1 cellular context compared by ENCODE assay signal in genomic region chr3:182725372-182726251, GRCh38.
TF ChIP-seq lines count a peak whose summit lies in the region.

No MANE protein-coding gene starts in this region.

TF ChIP-seq in GM23338, 12 proteins besides CTCF, POLR2A, EP300 and RAD21 (continued from another document):
- TF ChIP-seq ZNF462 (CRISPR knock-in tag; IDR thresholded peaks at IDR 0.05) = no peak
- no peak for TF ChIP-seq ZNF331 (CRISPR knock-in tag; IDR thresholded peaks at IDR 0.05; ENCODE audit: low read depth)
- no peak for TF ChIP-seq EZH2phosphoT487 (IDR thresholded peaks at IDR 0.05; ENCODE audit: unreplicated experiment)
- no peak for TF ChIP-seq STAT1 (IDR thresholded peaks at IDR 0.05; ENCODE audit: unreplicated experiment)
- TF ChIP-seq ETS1 (IDR thresholded peaks at IDR 0.05) = no peak
